Comparison of ENCODE assay signal across 28 cellular contexts in genomic region chrX:47047989-47048388, GRCh38. TPM values are rescaled to one million over a fixed set of nuclear protein-coding genes. Genes with fewer than 3 reads are reported as not detected.
DNase-seq lines count a peak whose midpoint lies in the region; ATAC-seq, FAIRE-seq and TF ChIP-seq lines count a peak whose summit lies in the region.
"Had no signal": no experiment of that assay in that cellular context is flagged by ENCODE, and none has a peak within 500 bp of the region (broad histone marks: within the 10 kb centered on the region; RNA-seq: fewer than 3 reads in every experiment).

No MANE protein-coding gene starts in this region.

- H3K9me1 ChIP-seq in K562 (ENCODE audit: control insufficient read depth, insufficient read depth, low read length), result no peaks in the 10 kb centered on the region

- H3K4me1 Mint-ChIP-seq in nephron progenitor cell, result no peaks in the 10 kb centered on the region
- H3K4me1 Mint-ChIP-seq: CD4-positive, CD25-positive, alpha-beta regulatory T cell; neural crest cell had no signal

- 0% methylated on average over 4 of the region's 5 CpGs for WGBS in K562 (ENCODE audit: insufficient coverage, low coverage, missing lambda C conversion rate)

- peak; percentile 87 for FAIRE-seq in K562 (lab: Jason Lieb, UNC)
- FAIRE-seq: frontal cortex, G401.6, GM18507, kidney had no signal

- peak in 2 of 3 experiments; percentile 21 to 23; a peak in 2 of 6 replicates for TF ChIP-seq CTCF in K562 (IDR thresholded peaks at IDR 0.05 in 2 of 3, conservative IDR thresholded peaks at IDR 0.05 in 1 of 3; ENCODE audit: insufficient read depth in 2 of 3, low read depth in 1 of 3, low read length in 3 of 3)
- no peak for TF ChIP-seq CTCF in nephron progenitor cell (IDR thresholded peaks at IDR 0.05)
- no peak for TF ChIP-seq CTCF in upper lobe of right lung (IDR thresholded peaks at IDR 0.05)

- no peak overlapping the region for H2AFZ ChIP-seq in K562 (ENCODE audit: low read depth, low read length)
- H2AFZ ChIP-seq: GM23248 had no signal

- H3K27ac ChIP-seq in K562 (ENCODE audit: extremely low read depth, low read depth, low read length) (peak overlapping the region; percentile 50; the same call in 1 of the 3 replicates), upper lobe of right lung (no peak overlapping the region)
- H3K27ac ChIP-seq: GM23248, lower lobe of right lung, Peyer's patch, tibial nerve had no signal

- TF ChIP-seq EP300 in K562 (IDR thresholded peaks at IDR 0.05; ENCODE audit: low read length), result peak; percentile 92

- in situ Hi-C loops in K562 (cut with MboI), result no loop called here

- peaks cover 8% of the 10 kb centered on the region for H3K27me3 Mint-ChIP-seq in nephron progenitor cell (ENCODE audit: low read depth, poor library complexity)
- H3K27me3 Mint-ChIP-seq: progenitor cell of endocrine pancreas had no signal

- H3K4me3 ChIP-seq in K562, result no peak overlapping the region
- H3K4me3 ChIP-seq in upper lobe of right lung, result no peak overlapping the region
- H3K4me3 ChIP-seq: GM23248, lower lobe of right lung, Peyer's patch, tibial nerve had no signal

- peak; percentile 92 for ATAC-seq in K562
- ATAC-seq in GM21786 (IDR thresholded peaks at IDR 0.05; ENCODE audit: unreplicated experiment), result no peak
- no peak for ATAC-seq in upper lobe of right lung
- ATAC-seq in GM21423 (IDR thresholded peaks at IDR 0.05; ENCODE audit: unreplicated experiment), result no peak
- ATAC-seq: lower lobe of right lung had no signal

- H3K36me3 ChIP-seq in K562 (ENCODE audit: control insufficient read depth, insufficient read depth, low read length) (no peaks in the 10 kb centered on the region), upper lobe of right lung (no peaks in the 10 kb centered on the region)
- H3K36me3 ChIP-seq: lower lobe of right lung, Peyer's patch, tibial nerve had no signal

- intact Hi-C loops in K562 (cut with micrococcal nuclease), result no loop called here
- intact Hi-C loops in upper lobe of right lung (cut with DNase I), result no loop called here

- H3K79me2 ChIP-seq in K562 (ENCODE audit: control insufficient read depth, insufficient read depth, low read length), result no peaks in the 10 kb centered on the region

- no peak for TF ChIP-seq RAD21 in K562 (CRISPR knock-in tag; conservative IDR thresholded peaks at IDR 0.05 in 1 of 2, IDR thresholded peaks at IDR 0.05 in 1 of 2)

- H3K9ac ChIP-seq in K562 (ENCODE audit: insufficient read depth in 1 of 2, low read depth in 2 of 2, low read length in 2 of 2), result no peak overlapping the region
- H3K9ac ChIP-seq: GM23248 had no signal

- peak overlapping the region; percentile 22 for H3K27ac Mint-ChIP-seq in nephron progenitor cell
- H3K27ac Mint-ChIP-seq: activated T-cell treated with anti-CD3 and anti-CD28 coated beads, Interleukin-2, amount 50 U/mL, for 24 hours; CD4-positive, CD25-positive, alpha-beta regulatory T cell; progenitor cell of endocrine pancreas had no signal

- no peaks in the 10 kb centered on the region for H3K9me3 ChIP-seq in K562 (replicated peaks; ENCODE audit: control insufficient read depth, insufficient read depth, low read depth, low read length)
- no peaks in the 10 kb centered on the region for H3K9me3 ChIP-seq in upper lobe of right lung
- H3K9me3 ChIP-seq: lower lobe of right lung, Peyer's patch, tibial nerve had no signal

- peak overlapping the region; percentile 12; the same call in 1 of the 2 replicates for H3K4me2 ChIP-seq in K562 (ENCODE audit: insufficient read depth, low read length)

- peaks cover 48% of the 10 kb centered on the region for H3K36me3 Mint-ChIP-seq in nephron progenitor cell (ENCODE audit: low read depth)
- H3K36me3 Mint-ChIP-seq: CD4-positive, CD25-positive, alpha-beta regulatory T cell had no signal

- POLR2A ChIA-PET in K562 (lab: Yijun Ruan, JAX), result interaction anchor here (0.6 kb wide), 1 partner anchor 18 kb away, joined by 3 read pairs; no protein-coding TSS in a partner anchor

- CTCF ChIA-PET in K562 (lab: Yijun Ruan, JAX; ENCODE audit: low intra/inter-chr PET ratio), result interaction anchor here (0.6 kb wide), 1 partner anchor 225 kb away, joined by 4 read pairs; no protein-coding TSS in a partner anchor

- H3K4me3 Mint-ChIP-seq in nephron progenitor cell, result no peak overlapping the region
- H3K4me3 Mint-ChIP-seq: activated T-cell treated with anti-CD3 and anti-CD28 coated beads, Interleukin-2, amount 50 U/mL, for 24 hours; CD4-positive, CD25-positive, alpha-beta regulatory T cell; neural crest cell had no signal

- no peaks in the 10 kb centered on the region for H4K20me1 ChIP-seq in K562 (replicated peaks; ENCODE audit: control insufficient read depth, insufficient read depth, low read length)

- DNase-seq in HuH-7 (ENCODE audit: low spot score), result peak; percentile 19
- peak; percentile 20 to 81 (median 46) for DNase-seq in K562 (ENCODE audit: extremely low read depth in 1 of 4, low spot score in 3 of 4)
- peak; percentile 4 for DNase-seq in glomerular endothelial cell (ENCODE audit: extremely low read depth, low read depth, low spot score)
- no peak for DNase-seq in nephron progenitor cell
- no peak for DNase-seq in upper lobe of right lung
- no peak for DNase-seq in H4 (ENCODE audit: low spot score)
- DNase-seq: activated CD8-positive, alpha-beta memory T cell treated with anti-CD3 and anti-CD28 coated beads for 24 hours; activated T-cell treated with anti-CD3 and anti-CD28 coated beads, Interleukin-2, amount 50 U/mL, for 24 hours; anterior cingulate cortex; CD4-positive, CD25-positive, alpha-beta regulatory T cell; GM23248; Kasumi-1; kidney; lower lobe of right lung; MV-4-11; NCI-H1694; NCI-H526 had no signal

- no peak for TF ChIP-seq POLR2A in K562 (conservative IDR thresholded peaks at IDR 0.05)

- no TSS peak for BruUV-seq in K562 (replicated peaks; lab: Mats Ljungman, UMichigan)

- peaks cover 50% of the 10 kb centered on the region for H3K9me3 Mint-ChIP-seq in nephron progenitor cell

- no peaks in the 10 kb centered on the region for H3K27me3 ChIP-seq in K562 (ENCODE audit: control insufficient read depth in 2 of 2, insufficient read depth in 2 of 2, low read length in 2 of 2)
- H3K27me3 ChIP-seq in upper lobe of right lung, result no peaks in the 10 kb centered on the region
- H3K27me3 ChIP-seq: Peyer's patch, tibial nerve had no signal

- peaks cover 0 to 3% of the 10 kb centered on the region in 2 experiments; a peak in 2 of 5 replicates for H3K4me1 ChIP-seq in K562 (replicated peaks in 1 of 2; ENCODE audit: control insufficient read depth in 2 of 2, insufficient read depth in 2 of 2, low read length in 2 of 2)
- H3K4me1 ChIP-seq in upper lobe of right lung, result no peaks in the 10 kb centered on the region
- H3K4me1 ChIP-seq: lower lobe of right lung, Peyer's patch, tibial nerve had no signal

TF ChIP-seq in K562, 482 proteins besides CTCF, POLR2A, EP300 and RAD21 (continues in another document):
- no peak for TF ChIP-seq TFAP4 (CRISPR knock-in tag; IDR thresholded peaks at IDR 0.05; ENCODE audit: borderline replicate concordance)
- TF ChIP-seq CHCHD3 (CRISPR knock-in tag; IDR thresholded peaks at IDR 0.05), result no peak
- no peak for TF ChIP-seq ELF4 (CRISPR knock-in tag; IDR thresholded peaks at IDR 0.05)
- TF ChIP-seq FOXJ3 (CRISPR knock-in tag; IDR thresholded peaks at IDR 0.05), result no peak
- TF ChIP-seq PML (IDR thresholded peaks at IDR 0.05; ENCODE audit: low read length), result peak; percentile 65

RNA-seq across cellular contexts. Expression of gene RGN, which starts 30.3 kb away (rescaled TPM):
- total RNA-seq in K562 (2011; cell fraction: chromatin; rRNA removed; ENCODE audit: low replicate concordance), result not detected in 2 replicates
- total RNA-seq in K562 (2011; cell fraction: nucleolus; rRNA removed), result not detected in 2 replicates
- total RNA-seq in K562 (2011; cell fraction: nucleoplasm; rRNA removed), result not detected in 2 replicates
- not detected in 2 replicates for total RNA-seq in K562 (2014; rRNA removed)
- not detected in 2 replicates for total RNA-seq in K562 (2014; rRNA removed; fragmentation: Illumina TruSeq; extraction: Trizol)
- not detected in 2 replicates for total RNA-seq in K562 (2015; rRNA removed; fragmentation: Illumina TruSeq; extraction: Trizol)
- total RNA-seq in K562 (2021), result 0.27 TPM in 1 of 2 replicates, not detected in the other
- polyA plus RNA-seq in K562 (2011; rRNA removed), result not detected in 2 replicates
- not detected in 2 replicates for polyA plus RNA-seq in K562 (2011; cell fraction: cytosol; rRNA removed)
- polyA plus RNA-seq in K562 (2011; cell fraction: nucleus; rRNA removed), result not detected in 2 replicates
- 0.08 TPM in 1 of 2 replicates, not detected in the other for polyA plus RNA-seq in K562 (2012)
- not detected in 2 replicates for polyA plus RNA-seq in K562 (2014; fragmentation: Illumina TruSeq; extraction: Trizol)
- not detected for polyA plus RNA-seq in K562 (2014; fragmentation: Nextera tagmentation; extraction: Ambion mirVana)
- not detected in 2 replicates for polyA plus RNA-seq in K562 (2014; rRNA removed)
- polyA minus RNA-seq in K562 (2011; rRNA and poly(A)+ RNA removed), result not detected in 2 replicates
- not detected in 2 replicates for polyA minus RNA-seq in K562 (2011; cell fraction: cytosol; rRNA and poly(A)+ RNA removed)
- not detected in 2 replicates for polyA minus RNA-seq in K562 (2011; cell fraction: nucleus; rRNA and poly(A)+ RNA removed)
- total RNA-seq in glomerular endothelial cell, result 0.15 and 0.35 TPM in 2 replicates
- total RNA-seq in upper lobe of right lung, result 15.4 TPM
- total RNA-seq in H4 (2014; rRNA removed; shearing (Covaris generic)), result not detected in 2 replicates
- total RNA-seq: CD4-positive, CD25-positive, alpha-beta regulatory T cell; HT1080; T-helper 1 cell treated with Interleukin-12 subunit alpha and Interleukin-12 subunit beta and Interleukin-4 antibody, amounts not matched to agents 30 ng/mL and 1 ng/mL, for 36 hours had no signal
- polyA plus RNA-seq: CD4-positive, CD25-positive, alpha-beta regulatory T cell had no signal

Comparison
In these comparisons a context has a peak if more than half of its experiments do, and no peak if none do; other contexts are left out.
1. DNase-seq: peak in HuH-7 (single experiment), K562 (4 of 4) and glomerular endothelial cell (single experiment); none in nephron progenitor cell (single experiment), upper lobe of right lung (single experiment) and H4 (single experiment).
2. CTCF ChIP-seq: peak in K562 (2 of 3); none in nephron progenitor cell (single experiment) and upper lobe of right lung (single experiment).
3. RNA of gene RGN, which starts 30.3 kb away (total RNA-seq): 15.4 TPM in upper lobe of right lung (single experiment); 0.15 to 0.35 TPM in glomerular endothelial cell, 0.27 TPM in K562 and not detected in H4; every median in the first group is over 10 times any median in the second.